ENCODE assay signal across 1 cellular context in genomic region chr6:114707081-114707480, GRCh38.
TF ChIP-seq lines count a peak whose summit lies in the region.

No MANE protein-coding gene starts in this region.

TF ChIP-seq in HEK293, 187 proteins besides CTCF, POLR2A, EP300 and RAD21 (continued from another document):
- no peak for TF ChIP-seq ZNF362 (tag by site-specific recombination; IDR thresholded peaks at IDR 0.05)
